6 cellular contexts compared by ENCODE assay signal in the genomic region with DNA sequence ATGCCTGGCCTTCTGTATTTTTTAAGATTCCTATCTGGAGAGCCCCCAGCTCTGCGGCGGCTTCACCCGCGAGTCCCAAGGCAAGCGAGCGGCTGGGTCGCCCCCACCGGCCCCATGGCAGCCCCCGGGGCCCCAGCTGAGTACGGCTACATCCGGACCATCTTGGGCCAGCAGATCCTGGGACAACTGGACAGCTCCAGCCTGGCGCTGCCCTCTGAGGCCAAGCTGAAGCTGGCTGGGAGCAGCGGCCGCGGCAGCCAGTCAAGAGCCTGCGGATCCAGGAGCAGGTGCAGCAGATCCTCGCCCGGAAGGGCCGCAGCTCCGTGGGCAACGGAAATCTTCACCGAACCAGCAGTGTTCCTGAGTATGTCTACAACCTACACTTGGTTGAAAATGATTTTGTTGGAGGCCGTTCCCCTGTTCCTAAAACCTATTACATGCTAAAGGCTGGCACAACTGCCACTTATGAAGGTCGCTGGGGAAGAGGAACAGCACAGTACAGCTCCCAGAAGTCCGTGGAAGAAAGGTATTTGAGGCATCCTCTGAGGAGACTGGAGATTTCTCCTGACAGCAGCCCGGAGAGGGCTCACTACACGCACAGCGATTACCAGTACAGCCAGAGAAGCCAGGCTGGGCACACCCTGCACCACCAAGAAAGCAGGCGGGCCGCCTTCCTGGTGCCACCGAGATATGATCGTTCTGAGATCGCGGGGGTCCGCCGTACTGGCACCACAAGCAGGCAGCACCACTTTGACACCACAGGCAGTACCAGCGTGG. TPM values are rescaled to one million over a fixed set of nuclear protein-coding genes. Genes with fewer than 3 reads are reported as not detected.
"Had no signal": no experiment of that assay in that cellular context is flagged by ENCODE, and none has a peak within 500 bp of the region (broad histone marks: within the 10 kb centered on the region; RNA-seq: fewer than 3 reads in every experiment).

No MANE protein-coding gene starts in this region.

RNA-seq across cellular contexts. Expression of gene CD27, which starts 33.0 kb away (rescaled TPM):
- total RNA-seq: ascending aorta, bronchial epithelial cell, cardiac septum, cerebellum, epithelial cell of proximal tubule, foreskin keratinocyte had no signal
- polyA plus RNA-seq: foreskin keratinocyte had no signal
